Comparison of ENCODE assay signal across 1 cellular context in genomic region chr22:43435851-43436535, GRCh38.
TF ChIP-seq lines count a peak whose summit lies in the region.

No MANE protein-coding gene starts in this region.

TF ChIP-seq in HepG2, 621 proteins besides CTCF, POLR2A, EP300 and RAD21 (continued from another document and continues in another):
- TF ChIP-seq, protein P1, sequence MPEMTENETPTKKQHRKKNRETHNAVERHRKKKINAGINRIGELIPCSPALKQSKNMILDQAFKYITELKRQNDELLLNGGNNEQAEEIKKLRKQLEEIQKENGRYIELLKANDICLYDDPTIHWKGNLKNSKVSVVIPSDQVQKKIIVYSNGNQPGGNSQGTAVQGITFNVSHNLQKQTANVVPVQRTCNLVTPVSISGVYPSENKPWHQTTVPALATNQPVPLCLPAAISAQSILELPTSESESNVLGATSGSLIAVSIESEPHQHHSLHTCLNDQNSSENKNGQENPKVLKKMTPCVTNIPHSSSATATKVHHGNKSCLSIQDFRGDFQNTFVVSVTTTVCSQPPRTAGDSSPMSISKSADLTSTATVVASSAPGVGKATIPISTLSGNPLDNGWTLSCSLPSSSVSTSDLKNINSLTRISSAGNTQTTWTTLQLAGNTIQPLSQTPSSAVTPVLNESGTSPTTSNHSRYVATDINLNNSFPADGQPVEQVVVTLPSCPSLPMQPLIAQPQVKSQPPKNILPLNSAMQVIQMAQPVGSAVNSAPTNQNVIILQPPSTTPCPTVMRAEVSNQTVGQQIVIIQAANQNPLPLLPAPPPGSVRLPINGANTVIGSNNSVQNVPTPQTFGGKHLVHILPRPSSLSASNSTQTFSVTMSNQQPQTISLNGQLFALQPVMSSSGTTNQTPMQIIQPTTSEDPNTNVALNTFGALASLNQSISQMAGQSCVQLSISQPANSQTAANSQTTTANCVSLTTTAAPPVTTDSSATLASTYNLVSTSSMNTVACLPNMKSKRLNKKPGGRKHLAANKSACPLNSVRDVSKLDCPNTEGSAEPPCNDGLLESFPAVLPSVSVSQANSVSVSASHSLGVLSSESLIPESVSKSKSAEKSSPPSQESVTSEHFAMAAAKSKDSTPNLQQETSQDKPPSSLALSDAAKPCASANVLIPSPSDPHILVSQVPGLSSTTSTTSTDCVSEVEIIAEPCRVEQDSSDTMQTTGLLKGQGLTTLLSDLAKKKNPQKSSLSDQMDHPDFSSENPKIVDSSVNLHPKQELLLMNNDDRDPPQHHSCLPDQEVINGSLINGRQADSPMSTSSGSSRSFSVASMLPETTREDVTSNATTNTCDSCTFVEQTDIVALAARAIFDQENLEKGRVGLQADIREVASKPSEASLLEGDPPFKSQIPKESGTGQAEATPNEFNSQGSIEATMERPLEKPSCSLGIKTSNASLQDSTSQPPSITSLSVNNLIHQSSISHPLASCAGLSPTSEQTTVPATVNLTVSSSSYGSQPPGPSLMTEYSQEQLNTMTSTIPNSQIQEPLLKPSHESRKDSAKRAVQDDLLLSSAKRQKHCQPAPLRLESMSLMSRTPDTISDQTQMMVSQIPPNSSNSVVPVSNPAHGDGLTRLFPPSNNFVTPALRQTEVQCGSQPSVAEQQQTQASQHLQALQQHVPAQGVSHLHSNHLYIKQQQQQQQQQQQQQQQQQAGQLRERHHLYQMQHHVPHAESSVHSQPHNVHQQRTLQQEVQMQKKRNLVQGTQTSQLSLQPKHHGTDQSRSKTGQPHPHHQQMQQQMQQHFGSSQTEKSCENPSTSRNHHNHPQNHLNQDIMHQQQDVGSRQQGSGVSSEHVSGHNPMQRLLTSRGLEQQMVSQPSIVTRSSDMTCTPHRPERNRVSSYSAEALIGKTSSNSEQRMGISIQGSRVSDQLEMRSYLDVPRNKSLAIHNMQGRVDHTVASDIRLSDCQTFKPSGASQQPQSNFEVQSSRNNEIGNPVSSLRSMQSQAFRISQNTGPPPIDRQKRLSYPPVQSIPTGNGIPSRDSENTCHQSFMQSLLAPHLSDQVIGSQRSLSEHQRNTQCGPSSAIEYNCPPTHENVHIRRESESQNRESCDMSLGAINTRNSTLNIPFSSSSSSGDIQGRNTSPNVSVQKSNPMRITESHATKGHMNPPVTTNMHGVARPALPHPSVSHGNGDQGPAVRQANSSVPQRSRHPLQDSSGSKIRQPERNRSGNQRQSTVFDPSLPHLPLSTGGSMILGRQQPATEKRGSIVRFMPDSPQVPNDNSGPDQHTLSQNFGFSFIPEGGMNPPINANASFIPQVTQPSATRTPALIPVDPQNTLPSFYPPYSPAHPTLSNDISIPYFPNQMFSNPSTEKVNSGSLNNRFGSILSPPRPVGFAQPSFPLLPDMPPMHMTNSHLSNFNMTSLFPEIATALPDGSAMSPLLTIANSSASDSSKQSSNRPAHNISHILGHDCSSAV (CRISPR knock-in tag; IDR thresholded peaks at IDR 0.05; ENCODE audit: borderline replicate concordance) = no peak
- no peak for TF ChIP-seq ZNF570 (CRISPR knock-in tag; IDR thresholded peaks at IDR 0.05; ENCODE audit: borderline replicate concordance)
- TF ChIP-seq NPAS2 (CRISPR knock-in tag; IDR thresholded peaks at IDR 0.05; ENCODE audit: borderline replicate concordance) = no peak
- TF ChIP-seq HES4 (CRISPR knock-in tag; IDR thresholded peaks at IDR 0.05; ENCODE audit: borderline replicate concordance) = no peak
- TF ChIP-seq, protein P2, sequence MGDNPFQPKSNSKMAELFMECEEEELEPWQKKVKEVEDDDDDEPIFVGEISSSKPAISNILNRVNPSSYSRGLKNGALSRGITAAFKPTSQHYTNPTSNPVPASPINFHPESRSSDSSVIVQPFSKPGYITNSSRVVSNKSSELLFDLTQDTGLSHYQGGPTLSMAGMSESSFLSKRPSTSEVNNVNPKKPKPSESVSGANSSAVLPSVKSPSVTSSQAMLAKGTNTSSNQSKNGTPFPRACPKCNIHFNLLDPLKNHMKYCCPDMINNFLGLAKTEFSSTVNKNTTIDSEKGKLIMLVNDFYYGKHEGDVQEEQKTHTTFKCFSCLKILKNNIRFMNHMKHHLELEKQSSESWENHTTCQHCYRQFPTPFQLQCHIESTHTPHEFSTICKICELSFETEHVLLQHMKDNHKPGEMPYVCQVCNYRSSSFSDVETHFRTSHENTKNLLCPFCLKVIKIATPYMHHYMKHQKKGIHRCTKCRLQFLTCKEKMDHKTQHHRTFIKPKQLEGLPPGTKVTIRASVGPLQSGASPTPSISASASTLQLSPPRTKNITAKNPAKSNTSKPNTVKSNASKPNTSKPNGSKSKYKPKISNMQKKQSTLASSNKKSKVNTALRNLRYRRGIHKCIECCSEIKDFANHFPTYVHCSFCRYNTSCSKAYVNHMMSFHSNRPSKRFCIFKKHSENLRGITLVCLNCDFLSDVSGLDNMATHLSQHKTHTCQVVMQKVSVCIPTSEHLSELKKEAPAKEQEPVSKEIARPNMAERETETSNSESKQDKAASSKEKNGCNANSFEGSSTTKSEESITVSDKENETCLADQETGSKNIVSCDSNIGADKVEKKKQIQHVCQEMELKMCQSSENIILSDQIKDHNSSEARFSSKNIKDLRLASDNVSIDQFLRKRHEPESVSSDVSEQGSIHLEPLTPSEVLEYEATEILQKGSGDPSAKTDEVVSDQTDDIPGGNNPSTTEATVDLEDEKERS (CRISPR knock-in tag; IDR thresholded peaks at IDR 0.05) = no peak
- TF ChIP-seq POLR2AphosphoS2 (IDR thresholded peaks at IDR 0.05; ENCODE audit: low read depth, low read length) = no peak
- no peak for TF ChIP-seq POLR2AphosphoS5 (IDR thresholded peaks at IDR 0.05; ENCODE audit: low read depth, low read length)
- no peak for TF ChIP-seq SNRNP70 (IDR thresholded peaks at IDR 0.05; ENCODE audit: low read depth, low read length)
- TF ChIP-seq, protein P3, sequence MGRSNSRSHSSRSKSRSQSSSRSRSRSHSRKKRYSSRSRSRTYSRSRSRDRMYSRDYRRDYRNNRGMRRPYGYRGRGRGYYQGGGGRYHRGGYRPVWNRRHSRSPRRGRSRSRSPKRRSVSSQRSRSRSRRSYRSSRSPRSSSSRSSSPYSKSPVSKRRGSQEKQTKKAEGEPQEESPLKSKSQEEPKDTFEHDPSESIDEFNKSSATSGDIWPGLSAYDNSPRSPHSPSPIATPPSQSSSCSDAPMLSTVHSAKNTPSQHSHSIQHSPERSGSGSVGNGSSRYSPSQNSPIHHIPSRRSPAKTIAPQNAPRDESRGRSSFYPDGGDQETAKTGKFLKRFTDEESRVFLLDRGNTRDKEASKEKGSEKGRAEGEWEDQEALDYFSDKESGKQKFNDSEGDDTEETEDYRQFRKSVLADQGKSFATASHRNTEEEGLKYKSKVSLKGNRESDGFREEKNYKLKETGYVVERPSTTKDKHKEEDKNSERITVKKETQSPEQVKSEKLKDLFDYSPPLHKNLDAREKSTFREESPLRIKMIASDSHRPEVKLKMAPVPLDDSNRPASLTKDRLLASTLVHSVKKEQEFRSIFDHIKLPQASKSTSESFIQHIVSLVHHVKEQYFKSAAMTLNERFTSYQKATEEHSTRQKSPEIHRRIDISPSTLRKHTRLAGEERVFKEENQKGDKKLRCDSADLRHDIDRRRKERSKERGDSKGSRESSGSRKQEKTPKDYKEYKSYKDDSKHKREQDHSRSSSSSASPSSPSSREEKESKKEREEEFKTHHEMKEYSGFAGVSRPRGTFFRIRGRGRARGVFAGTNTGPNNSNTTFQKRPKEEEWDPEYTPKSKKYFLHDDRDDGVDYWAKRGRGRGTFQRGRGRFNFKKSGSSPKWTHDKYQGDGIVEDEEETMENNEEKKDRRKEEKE (IDR thresholded peaks at IDR 0.05) = no peak
- TF ChIP-seq GABPB1 (CRISPR knock-in tag; IDR thresholded peaks at IDR 0.05) = peak; percentile 33; the same call in 1 of the 2 replicates
- no peak for TF ChIP-seq MAF1 (CRISPR knock-in tag; IDR thresholded peaks at IDR 0.05; ENCODE audit: borderline replicate concordance)
- no peak for TF ChIP-seq ZNF513 (CRISPR knock-in tag; conservative IDR thresholded peaks at IDR 0.05)
- peak; percentile 33; the same call in 1 of the 2 replicates for TF ChIP-seq ZFX (CRISPR knock-in tag; IDR thresholded peaks at IDR 0.05; ENCODE audit: low read depth)
- no peak for TF ChIP-seq ZBTB20 (CRISPR knock-in tag; IDR thresholded peaks at IDR 0.05; ENCODE audit: borderline replicate concordance, low read depth)
- no peak for TF ChIP-seq ZNF143 (CRISPR knock-in tag; IDR thresholded peaks at IDR 0.05)
- TF ChIP-seq ZC3H13 (CRISPR knock-in tag; IDR thresholded peaks at IDR 0.05) = no peak
- no peak for TF ChIP-seq ZNF317 (CRISPR knock-in tag; IDR thresholded peaks at IDR 0.05)
- TF ChIP-seq, protein P4, sequence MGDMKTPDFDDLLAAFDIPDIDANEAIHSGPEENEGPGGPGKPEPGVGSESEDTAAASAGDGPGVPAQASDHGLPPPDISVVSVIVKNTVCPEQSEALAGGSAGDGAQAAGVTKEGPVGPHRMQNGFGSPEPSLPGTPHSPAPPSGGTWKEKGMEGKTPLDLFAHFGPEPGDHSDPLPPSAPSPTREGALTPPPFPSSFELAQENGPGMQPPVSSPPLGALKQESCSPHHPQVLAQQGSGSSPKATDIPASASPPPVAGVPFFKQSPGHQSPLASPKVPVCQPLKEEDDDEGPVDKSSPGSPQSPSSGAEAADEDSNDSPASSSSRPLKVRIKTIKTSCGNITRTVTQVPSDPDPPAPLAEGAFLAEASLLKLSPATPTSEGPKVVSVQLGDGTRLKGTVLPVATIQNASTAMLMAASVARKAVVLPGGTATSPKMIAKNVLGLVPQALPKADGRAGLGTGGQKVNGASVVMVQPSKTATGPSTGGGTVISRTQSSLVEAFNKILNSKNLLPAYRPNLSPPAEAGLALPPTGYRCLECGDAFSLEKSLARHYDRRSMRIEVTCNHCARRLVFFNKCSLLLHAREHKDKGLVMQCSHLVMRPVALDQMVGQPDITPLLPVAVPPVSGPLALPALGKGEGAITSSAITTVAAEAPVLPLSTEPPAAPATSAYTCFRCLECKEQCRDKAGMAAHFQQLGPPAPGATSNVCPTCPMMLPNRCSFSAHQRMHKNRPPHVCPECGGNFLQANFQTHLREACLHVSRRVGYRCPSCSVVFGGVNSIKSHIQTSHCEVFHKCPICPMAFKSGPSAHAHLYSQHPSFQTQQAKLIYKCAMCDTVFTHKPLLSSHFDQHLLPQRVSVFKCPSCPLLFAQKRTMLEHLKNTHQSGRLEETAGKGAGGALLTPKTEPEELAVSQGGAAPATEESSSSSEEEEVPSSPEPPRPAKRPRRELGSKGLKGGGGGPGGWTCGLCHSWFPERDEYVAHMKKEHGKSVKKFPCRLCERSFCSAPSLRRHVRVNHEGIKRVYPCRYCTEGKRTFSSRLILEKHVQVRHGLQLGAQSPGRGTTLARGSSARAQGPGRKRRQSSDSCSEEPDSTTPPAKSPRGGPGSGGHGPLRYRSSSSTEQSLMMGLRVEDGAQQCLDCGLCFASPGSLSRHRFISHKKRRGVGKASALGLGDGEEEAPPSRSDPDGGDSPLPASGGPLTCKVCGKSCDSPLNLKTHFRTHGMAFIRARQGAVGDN (CRISPR knock-in tag; IDR thresholded peaks at IDR 0.05) = peak; percentile 48
- TF ChIP-seq ZNF646 (CRISPR knock-in tag; IDR thresholded peaks at IDR 0.05) = no peak
- 0 out of 2 replicates have a peak, but pooled peaks have one; percentile 53 for TF ChIP-seq ONECUT2 (CRISPR knock-in tag; IDR thresholded peaks at IDR 0.05)
